ENCODE assay signal across 8 cellular contexts in genomic region chr22:31160328-31160978, GRCh38. TPM values are rescaled to one million over a fixed set of nuclear protein-coding genes. Genes with fewer than 3 reads are reported as not detected.
A peak's percentile ranks its signal among the peaks of the same experiment; 100 is the strongest.
DNase-seq lines count a peak whose midpoint lies in the region; ATAC-seq and TF ChIP-seq lines count a peak whose summit lies in the region.

No MANE protein-coding gene starts in this region.

- H3K4me3 ChIP-seq in HEK293 (ENCODE audit: low read depth, low read length) (peak overlapping the region; percentile 89), RWPE2 (ENCODE audit: severe bottlenecking) (peak overlapping the region; percentile 54), mononuclear cell (ENCODE audit: low read length) (peak overlapping the region; percentile 77), transverse colon (peak overlapping the region; percentile 71 to 82 (median 81))

- WGBS in transverse colon (ENCODE audit: low coverage in 1 of 2), 2 donors, result 5 to 16% methylated on average over 5 to 32 of the region's 32 CpGs

- no peaks in the 10 kb centered on the region for H3K9me3 Mint-ChIP-seq in CD4-positive, alpha-beta T cell
- no peaks in the 10 kb centered on the region for H3K9me3 Mint-ChIP-seq in dendritic cell treated with granulocyte-macrophage colony-stimulating factor and Interleukin-4, amounts not matched to agents 40 ng/mL and 50 ng/mL, for 4 days

- H3K4me1 Mint-ChIP-seq in CD4-positive, alpha-beta T cell (ENCODE audit: low read depth), result peaks cover 48% of the 10 kb centered on the region
- peaks cover 39% of the 10 kb centered on the region for H3K4me1 Mint-ChIP-seq in dendritic cell treated with granulocyte-macrophage colony-stimulating factor and Interleukin-4, amounts not matched to agents 40 ng/mL and 50 ng/mL, for 4 days (ENCODE audit: low read depth)

- H3K27ac ChIP-seq in CD4-positive, alpha-beta T cell (ENCODE audit: low read depth, low read length), result peak overlapping the region; percentile 69
- 0 out of 2 replicates have a peak overlapping the region, but pooled peaks have one; percentile 61 for H3K27ac ChIP-seq in HEK293 (ENCODE audit: extremely low read depth, low read depth, low read length)
- H3K27ac ChIP-seq in RWPE2 (ENCODE audit: poor library complexity, severe bottlenecking), result peak overlapping the region; percentile 46
- H3K27ac ChIP-seq in transverse colon, result peak overlapping the region; percentile 89 to 95 (median 90)

- peak overlapping the region; percentile 100 for H3K4me3 Mint-ChIP-seq in CD4-positive, alpha-beta T cell
- H3K4me3 Mint-ChIP-seq in dendritic cell treated with granulocyte-macrophage colony-stimulating factor and Interleukin-4, amounts not matched to agents 40 ng/mL and 50 ng/mL, for 4 days, result peak overlapping the region; percentile 91

- peak; percentile 46 for ATAC-seq in CD4-positive, alpha-beta T cell (ENCODE audit: poor library complexity)
- peak; percentile 65 for ATAC-seq in RWPE2 (ENCODE audit: low read depth)

- peak in 4 of 10 experiments; percentile 0 to 5 (median 3) for DNase-seq in CD4-positive, alpha-beta T cell
- DNase-seq in RWPE2 (ENCODE audit: low spot score) (no peak), transverse colon (peak; percentile 23), NCI-H345 (lab: John Stamatoyannopoulos, UW) (no peak), NCI-H187 (lab: John Stamatoyannopoulos, UW) (no peak)

- H3K27me3 Mint-ChIP-seq in CD4-positive, alpha-beta T cell, result no peaks in the 10 kb centered on the region
- peaks cover 7% of the 10 kb centered on the region for H3K27me3 Mint-ChIP-seq in dendritic cell treated with granulocyte-macrophage colony-stimulating factor and Interleukin-4, amounts not matched to agents 40 ng/mL and 50 ng/mL, for 4 days

- H3K4me1 ChIP-seq in HEK293 (ENCODE audit: control insufficient read depth, insufficient read depth, low read length) (peaks cover 7% of the 10 kb centered on the region), RWPE2 (ENCODE audit: insufficient read depth, poor library complexity, severe bottlenecking) (peaks cover 16% of the 10 kb centered on the region), mononuclear cell (ENCODE audit: insufficient read depth, low read length) (peaks cover 18% of the 10 kb centered on the region), transverse colon (peaks cover 9 to 38% (median 25%) of the 10 kb centered on the region in 4 donors)

- POLR2A ChIA-PET in CD4-positive, alpha-beta T cell (lab: Charles Lee), result interaction anchor here (0.6 to 2.3 kb wide), 10 partner anchors 10 to 736 kb away, joined by 3 to 19 read pairs (median 4); partner anchors contain the start of genes LIMK2, MORC2, SELENOM and SLC35E4
- POLR2A ChIA-PET in HEK293 (lab: Yijun Ruan, JAX), result interaction anchor here (0.6 to 2.5 kb wide), 15 partner anchors 10 to 515 kb away, joined by 3 to 8 read pairs (median 4); partner anchors contain the start of genes INPP5J, LIMK2, PATZ1 and SELENOM

- intact Hi-C loops in CD4-positive, alpha-beta T cell (cut with DNase I, micrococcal nuclease), result loop anchor here in 1 of 2 experiments (2.0 to 5.0 kb wide), 4 partner anchors 52 to 592 kb away; partner anchors contain the start of genes DEPDC5, LIMK2, MORC2 and PATZ1
- intact Hi-C loops in dendritic cell treated with granulocyte-macrophage colony-stimulating factor and Interleukin-4, amounts not matched to agents 40 ng/mL and 50 ng/mL, for 4 days (cut with micrococcal nuclease), result loop anchor here (5.0 kb wide), 1 partner anchor 73 kb away; no protein-coding TSS in a partner anchor
- intact Hi-C loops in transverse colon (cut with DNase I; ENCODE audit: low total_unique reads), result no loop called here

- TF ChIP-seq CTCF in CD4-positive, alpha-beta T cell (IDR thresholded peaks at IDR 0.05), result no peak
- no peak for TF ChIP-seq CTCF in HEK293 (tag by site-specific recombination; IDR thresholded peaks at IDR 0.05)
- TF ChIP-seq CTCF in RWPE2 (IDR thresholded peaks at IDR 0.05; ENCODE audit: poor library complexity, severe bottlenecking), result no peak
- no peak for TF ChIP-seq CTCF in transverse colon (IDR thresholded peaks at IDR 0.05)

- peaks cover 34% of the 10 kb centered on the region for H3K36me3 Mint-ChIP-seq in CD4-positive, alpha-beta T cell (ENCODE audit: low read depth)
- H3K36me3 Mint-ChIP-seq in dendritic cell treated with granulocyte-macrophage colony-stimulating factor and Interleukin-4, amounts not matched to agents 40 ng/mL and 50 ng/mL, for 4 days (ENCODE audit: low read depth), result peaks cover 29% of the 10 kb centered on the region

- TF ChIP-seq EP300 in transverse colon (IDR thresholded peaks at IDR 0.05; ENCODE audit: low read depth), result no peak

- CTCF ChIA-PET in CD4-positive, alpha-beta T cell (lab: Charles Lee), result interaction anchor here (1.1 to 2.4 kb wide), 4 partner anchors 51 to 112 kb away, joined by 4 to 8 read pairs (median 5); partner anchors contain the start of genes LIMK2 and SELENOM
- CTCF ChIA-PET in HEK293 (lab: Yijun Ruan, JAX), result interaction anchor here (0.9 to 1.9 kb wide), 6 partner anchors 8 to 113 kb away, joined by 4 to 16 read pairs (median 4); no protein-coding TSS in a partner anchor

- H3K36me3 ChIP-seq in HEK293 (ENCODE audit: control insufficient read depth in 2 of 2, insufficient read depth in 1 of 2, low read length in 2 of 2) (peaks cover 12 to 28% of the 10 kb centered on the region in 2 experiments; a peak in 2 of 3 replicates), RWPE2 (ENCODE audit: low read depth) (peaks cover 8% of the 10 kb centered on the region), transverse colon (peaks cover 0 to 7% (median under 1%) of the 10 kb centered on the region in 4 donors)

- no peaks in the 10 kb centered on the region for H3K27me3 ChIP-seq in CD4-positive, alpha-beta T cell (ENCODE audit: control insufficient read depth, insufficient read depth, low read length)
- H3K27me3 ChIP-seq in RWPE2 (ENCODE audit: insufficient read depth, poor library complexity, severe bottlenecking) (no peaks in the 10 kb centered on the region), mononuclear cell (ENCODE audit: insufficient read depth, low read length) (no peaks in the 10 kb centered on the region), transverse colon (no peaks in the 10 kb centered on the region)

- peak overlapping the region; percentile 89 for H3K27ac Mint-ChIP-seq in CD4-positive, alpha-beta T cell
- peak overlapping the region; percentile 93 for H3K27ac Mint-ChIP-seq in dendritic cell treated with granulocyte-macrophage colony-stimulating factor and Interleukin-4, amounts not matched to agents 40 ng/mL and 50 ng/mL, for 4 days

- no peak for TF ChIP-seq POLR2A in transverse colon (IDR thresholded peaks at IDR 0.05)

- in situ Hi-C loops in transverse colon (cut with MboI; ENCODE audit: low pct_ligation_motif_present in 1 of 4, low pct_unique_long_range_greater_than_20kb in 1 of 4, low sequenced_read_pairs in 3 of 4), result no loop called here

- no peaks in the 10 kb centered on the region for H3K9me3 ChIP-seq in CD4-positive, alpha-beta T cell (ENCODE audit: control insufficient read depth, low read length)
- H3K9me3 ChIP-seq in HEK293 (ENCODE audit: control insufficient read depth, insufficient read depth, low read depth, low read length), result no peaks in the 10 kb centered on the region
- H3K9me3 ChIP-seq in RWPE2 (ENCODE audit: severe bottlenecking), result no peaks in the 10 kb centered on the region
- H3K9me3 ChIP-seq in mononuclear cell (ENCODE audit: low read depth, low read length), result no peaks in the 10 kb centered on the region
- no peaks in the 10 kb centered on the region for H3K9me3 ChIP-seq in transverse colon

TF ChIP-seq in HEK293, 187 proteins besides CTCF, POLR2A, EP300 and RAD21 (continues in another document):
- no peak for TF ChIP-seq ZNF274 (IDR thresholded peaks at IDR 0.05; ENCODE audit: low read length)
- no peak for TF ChIP-seq ZNF274 (tag by site-specific recombination; IDR thresholded peaks at IDR 0.05; ENCODE audit: borderline replicate concordance)
- TF ChIP-seq, protein P1, sequence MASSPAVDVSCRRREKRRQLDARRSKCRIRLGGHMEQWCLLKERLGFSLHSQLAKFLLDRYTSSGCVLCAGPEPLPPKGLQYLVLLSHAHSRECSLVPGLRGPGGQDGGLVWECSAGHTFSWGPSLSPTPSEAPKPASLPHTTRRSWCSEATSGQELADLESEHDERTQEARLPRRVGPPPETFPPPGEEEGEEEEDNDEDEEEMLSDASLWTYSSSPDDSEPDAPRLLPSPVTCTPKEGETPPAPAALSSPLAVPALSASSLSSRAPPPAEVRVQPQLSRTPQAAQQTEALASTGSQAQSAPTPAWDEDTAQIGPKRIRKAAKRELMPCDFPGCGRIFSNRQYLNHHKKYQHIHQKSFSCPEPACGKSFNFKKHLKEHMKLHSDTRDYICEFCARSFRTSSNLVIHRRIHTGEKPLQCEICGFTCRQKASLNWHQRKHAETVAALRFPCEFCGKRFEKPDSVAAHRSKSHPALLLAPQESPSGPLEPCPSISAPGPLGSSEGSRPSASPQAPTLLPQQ (tag by site-specific recombination; IDR thresholded peaks at IDR 0.05), result no peak

RNA-seq across cellular contexts. Expression of gene RNF185, which starts 0.5 kb away (rescaled TPM):
- 1 to 10 TPM; 6.2 to 7.7 TPM for total RNA-seq in CD4-positive, alpha-beta T cell
- total RNA-seq in mononuclear cell (15.0 TPM), transverse colon (10 to 100 TPM; 18.5 to 52.4 (median 32.3) TPM)

RNA-seq across cellular contexts. Expression of gene PLA2G3, which starts 20.1 kb away (rescaled TPM):
- total RNA-seq in CD4-positive, alpha-beta T cell, result not detected
- total RNA-seq in mononuclear cell (not detected), transverse colon (not detected)

RNA-seq across cellular contexts. Expression of gene INPP5J, which starts 37.7 kb away (rescaled TPM):
- total RNA-seq in CD4-positive, alpha-beta T cell, result under 1 TPM; 0.59 to 0.69 TPM
- total RNA-seq in mononuclear cell (not detected), transverse colon (10 to 100 TPM; 22.4 to 51.2 (median 30.8) TPM)

RNA-seq across cellular contexts. Expression of gene LIMK2, which starts 51.6 kb away (rescaled TPM):
- 10 to 100 TPM; 13.1 to 14.6 TPM for total RNA-seq in CD4-positive, alpha-beta T cell
- 19.7 TPM for total RNA-seq in mononuclear cell
- 100 to 1,000 TPM; 124 to 283 (median 210) TPM for total RNA-seq in transverse colon

RNA-seq across cellular contexts. Expression of gene SELENOM, which starts 53.1 kb away (rescaled TPM):
- 10 to 100 TPM; 78.0 to 82.4 TPM for total RNA-seq in CD4-positive, alpha-beta T cell
- total RNA-seq in mononuclear cell (14.6 TPM), transverse colon (100 to 1,000 TPM; 247 to 334 (median 315) TPM)

Comparison
In these comparisons a context has a peak if more than half of its experiments do, and no peak if none do; other contexts are left out.
1. RNA of gene INPP5J, which starts 37.7 kb away (total RNA-seq): 22.4 to 51.2 TPM in transverse colon; 0.59 to 0.69 TPM in CD4-positive, alpha-beta T cell and not detected in mononuclear cell (single experiment); every median in the first group is over 10 times any median in the second.
2. Peak in every context shown above with its lines, with median percentiles within 50 percentile points of each other: H3K27ac ChIP-seq and H3K4me3 ChIP-seq.